ENCODE assay signal across 1 cellular context in genomic region chr3:113771993-113772392, GRCh38.
TF ChIP-seq lines count a peak whose summit lies in the region.

No MANE protein-coding gene starts in this region.

TF ChIP-seq in IMR-90, 13 proteins besides CTCF, POLR2A, EP300 and RAD21:
- TF ChIP-seq RCOR1 (IDR thresholded peaks at IDR 0.05; ENCODE audit: insufficient replicate concordance, low read length) (no peak), ELK1 (IDR thresholded peaks at IDR 0.05; ENCODE audit: borderline replicate concordance, low read depth, low read length) (no peak), BHLHE40 (IDR thresholded peaks at IDR 0.05; ENCODE audit: low read depth, low read length) (no peak), FOS (IDR thresholded peaks at IDR 0.05; ENCODE audit: low read depth, low read length) (no peak), MXI1 (IDR thresholded peaks at IDR 0.05; ENCODE audit: borderline replicate concordance, low read depth, low read length) (no peak), MAZ (IDR thresholded peaks at IDR 0.05; ENCODE audit: borderline replicate concordance, low read depth, low read length) (no peak), RFX5 (IDR thresholded peaks at IDR 0.05; ENCODE audit: low read depth, low read length) (no peak), NFE2L2 (IDR thresholded peaks at IDR 0.05; ENCODE audit: low read depth, low read length) (no peak), CHD1 (IDR thresholded peaks at IDR 0.05; ENCODE audit: low read depth, low read length) (no peak), SMC3 (IDR thresholded peaks at IDR 0.05; ENCODE audit: low read depth, low read length) (no peak), MAFK (IDR thresholded peaks at IDR 0.05; ENCODE audit: low read depth, low read length) (no peak), CEBPB (IDR thresholded peaks at IDR 0.05; ENCODE audit: low read depth, low read length) (no peak)
- TF ChIP-seq, protein P1, sequence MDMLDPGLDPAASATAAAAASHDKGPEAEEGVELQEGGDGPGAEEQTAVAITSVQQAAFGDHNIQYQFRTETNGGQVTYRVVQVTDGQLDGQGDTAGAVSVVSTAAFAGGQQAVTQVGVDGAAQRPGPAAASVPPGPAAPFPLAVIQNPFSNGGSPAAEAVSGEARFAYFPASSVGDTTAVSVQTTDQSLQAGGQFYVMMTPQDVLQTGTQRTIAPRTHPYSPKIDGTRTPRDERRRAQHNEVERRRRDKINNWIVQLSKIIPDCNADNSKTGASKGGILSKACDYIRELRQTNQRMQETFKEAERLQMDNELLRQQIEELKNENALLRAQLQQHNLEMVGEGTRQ (IDR thresholded peaks at IDR 0.05; ENCODE audit: low read depth, low read length), result no peak
TF ChIP-seq in IMR-90: peak in this region for 0.
